12 cellular contexts compared by ENCODE assay signal in the genomic region with DNA sequence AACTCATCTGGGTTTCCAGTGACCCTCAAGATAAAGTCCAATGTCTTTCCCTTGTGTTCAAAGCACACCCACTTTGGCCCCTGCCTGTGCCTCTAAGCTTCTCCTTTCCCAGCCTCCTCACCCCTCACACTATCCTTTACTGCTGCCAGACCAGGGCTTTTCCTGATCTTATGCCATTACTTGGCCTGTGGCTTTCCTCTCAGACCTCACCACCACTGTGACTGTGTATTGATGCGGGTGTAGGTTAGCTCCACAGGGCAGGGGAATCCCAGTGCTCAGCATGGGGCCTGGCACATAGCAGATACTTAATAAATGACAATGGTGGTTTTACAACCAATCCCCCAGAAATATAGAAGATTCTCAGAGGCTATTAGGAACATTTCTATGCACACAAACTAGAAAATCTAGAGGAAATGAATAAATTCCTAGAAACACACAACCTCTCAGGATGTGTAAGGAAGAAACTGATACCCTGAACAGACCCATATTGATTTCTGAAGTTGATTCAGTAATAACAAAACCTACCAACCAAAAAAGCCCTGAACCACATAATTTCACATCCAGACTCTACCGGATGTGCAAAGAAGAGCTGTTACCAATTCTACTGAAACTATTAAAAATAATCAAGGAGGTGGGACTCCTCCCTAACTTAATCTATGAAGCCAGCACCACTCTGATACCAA.
DNase-seq lines count a peak whose midpoint lies in the region; ATAC-seq and TF ChIP-seq lines count a peak whose summit lies in the region.
"Had no signal": no experiment of that assay in that cellular context is flagged by ENCODE, and none has a peak within 500 bp of the region (broad histone marks: within the 10 kb centered on the region; RNA-seq: fewer than 3 reads in every experiment).

No MANE protein-coding gene starts in this region.

- H3K27me3 ChIP-seq in KMS-11 (ENCODE audit: insufficient read depth, low read depth): no peaks in the 10 kb centered on the region
- no peaks in the 10 kb centered on the region for H3K27me3 ChIP-seq in heart left ventricle
- H3K27me3 ChIP-seq: BLaER1 treated with 17β-estradiol and CSF1 and Interleukin-3, amounts not matched to agents 10 nM and 100 nM had no signal

- no peak overlapping the region; the same call in 1 of the 2 replicates for H3K9ac ChIP-seq in KMS-11
- H3K9ac ChIP-seq: BLaER1 treated with 17β-estradiol and CSF1 and Interleukin-3, amounts not matched to agents 10 nM and 100 nM had no signal

- H3K27ac ChIP-seq in KMS-11 (peak overlapping the region; percentile 46), heart left ventricle (no peak overlapping the region)
- H3K27ac ChIP-seq: BLaER1 treated with 17β-estradiol and CSF1 and Interleukin-3, amounts not matched to agents 10 nM and 100 nM; psoas muscle had no signal

- H3K4me2 ChIP-seq in KMS-11: peak overlapping the region; percentile 44
- H3K4me2 ChIP-seq: BLaER1 treated with 17β-estradiol and CSF1 and Interleukin-3, amounts not matched to agents 10 nM and 100 nM had no signal

- no peak overlapping the region for H3K4me3 ChIP-seq in KMS-11 (IDR thresholded peaks at IDR 0.05; ENCODE audit: insufficient read depth, low read depth, low read length)
- H3K4me3 ChIP-seq in heart left ventricle: no peak overlapping the region
- H3K4me3 ChIP-seq: BLaER1 treated with 17β-estradiol and CSF1 and Interleukin-3, amounts not matched to agents 10 nM and 100 nM; psoas muscle had no signal

- no peaks in the 10 kb centered on the region for H4K20me1 ChIP-seq in KMS-11 (ENCODE audit: insufficient read depth)
- H4K20me1 ChIP-seq: BLaER1 treated with 17β-estradiol and CSF1 and Interleukin-3, amounts not matched to agents 10 nM and 100 nM had no signal

- intact Hi-C loops in heart left ventricle (cut with DNase I): no loop called here

- TF ChIP-seq CTCF in KMS-11 (conservative IDR thresholded peaks at IDR 0.05; ENCODE audit: low read depth, low read length) (no peak), heart left ventricle (IDR thresholded peaks at IDR 0.05) (no peak)

- TF ChIP-seq POLR2A in GM18505 (IDR thresholded peaks at IDR 0.05; ENCODE audit: borderline replicate concordance, extremely low read depth, insufficient read depth, insufficient read length) (no peak), heart left ventricle (IDR thresholded peaks at IDR 0.05) (no peak)

- peaks cover 33% of the 10 kb centered on the region for H3K4me1 ChIP-seq in KMS-11 (ENCODE audit: low read depth, poor library complexity, severe bottlenecking)
- H3K4me1 ChIP-seq in heart left ventricle: no peaks in the 10 kb centered on the region
- H3K4me1 ChIP-seq: BLaER1 treated with 17β-estradiol and CSF1 and Interleukin-3, amounts not matched to agents 10 nM and 100 nM; psoas muscle had no signal

- H3K9me3 ChIP-seq in heart left ventricle: no peaks in the 10 kb centered on the region
- H3K9me3 ChIP-seq: BLaER1 treated with 17β-estradiol and CSF1 and Interleukin-3, amounts not matched to agents 10 nM and 100 nM; psoas muscle had no signal

- H3K36me3 ChIP-seq in KMS-11 (ENCODE audit: insufficient read depth) (no peaks in the 10 kb centered on the region), heart left ventricle (no peaks in the 10 kb centered on the region)
- H3K36me3 ChIP-seq: BLaER1 treated with 17β-estradiol and CSF1 and Interleukin-3, amounts not matched to agents 10 nM and 100 nM had no signal

- ATAC-seq in GM18505 (IDR thresholded peaks at IDR 0.05; ENCODE audit: unreplicated experiment) (peak; percentile 78), GM19395 (IDR thresholded peaks at IDR 0.05; ENCODE audit: unreplicated experiment) (peak; percentile 78), HG02840 (IDR thresholded peaks at IDR 0.05; ENCODE audit: low FRiP score, unreplicated experiment) (peak; percentile 38), heart left ventricle (no peak)
- ATAC-seq: psoas muscle had no signal

- H3K79me2 ChIP-seq in KMS-11 (ENCODE audit: insufficient read depth, low read depth): no peaks in the 10 kb centered on the region

- DNase-seq in NCI-H146 (lab: John Stamatoyannopoulos, UW): no peak
- no peak for DNase-seq in heart left ventricle
- no peak for DNase-seq in foreskin melanocyte
- no peak for DNase-seq in NOMO-1 treated with DMSO at 0.1 percent for 48 hours (lab: John Stamatoyannopoulos, UW; ENCODE audit: unreplicated experiment)
- DNase-seq: amniotic stem cell, mammary epithelial cell, psoas muscle had no signal

- no peak overlapping the region for H2AFZ ChIP-seq in KMS-11 (ENCODE audit: low read depth)

- WGBS in heart left ventricle, 4 donors: 85 to 90% (median 89%) methylated on average over 2 of the region's 2 CpGs

Comparison
In these comparisons a context has a peak if more than half of its experiments do, and no peak if none do; other contexts are left out.
1. ATAC-seq: peak in GM18505 (single experiment), GM19395 (single experiment) and HG02840 (single experiment); none in heart left ventricle (0 of 4).